In genomic region chr1:117709398-117709797, GRCh38 we compare ENCODE assay signal across 24 cellular contexts.
"Had no signal": no experiment of that assay in that cellular context is flagged by ENCODE, and none has a peak within 500 bp of the region (broad histone marks: within the 10 kb centered on the region; RNA-seq: fewer than 3 reads in every experiment).

No MANE protein-coding gene starts in this region.

- DNase-seq: activated B cell treated with CpG ODN at 0.5 μM for 24 hours; activated CD4-positive, alpha-beta memory T cell treated with anti-CD3 and anti-CD28 coated beads for 36 hours; activated CD4-positive, alpha-beta T cell treated with anti-CD3 and anti-CD28 coated beads, Interleukin-2, amount 10 ng/mL, durations not matched to agents 7 days and 5 days; activated CD8-positive, alpha-beta memory T cell treated with anti-CD3 and anti-CD28 coated beads for 24 hours; activated effector memory CD4-positive, alpha-beta T cell treated with anti-CD3 and anti-CD28 coated beads, Interleukin-2, amount 50 U/mL, for 16 hours; activated naive CD4-positive, alpha-beta T cell treated with Interleukin-2 at 50 U/mL for 16 hours; activated T-cell treated with anti-CD3 and anti-CD28 coated beads, Interleukin-2, amount 50 U/mL, for 4 hours; Karpas-422; MM.1S; NCI-H1105; NCI-H1436; NCI-H1694 treated with DMSO at 0.1 percent for 48 hours; NCI-H2029 treated with DMSO at 0.1 percent for 48 hours; NCI-H345; NCI-H510A; NCI-H69; NK-92 treated with Interleukin-12 subunit alpha and Interleukin-12 subunit beta, amount 100 ng/mL, for 24 hours; OCI-M1; RPMI8226; T-cell; T-helper 2 cell; T1000 had no signal

- H3K4me3 ChIP-seq: breast epithelium, SK-N-MC had no signal
